In genomic region chr12:56153291-56154065, GRCh38 we compare ENCODE assay signal across 1 cellular context.
TF ChIP-seq lines count a peak whose summit lies in the region.

No MANE protein-coding gene starts in this region.

TF ChIP-seq in HEK293, 187 proteins besides CTCF, POLR2A, EP300 and RAD21 (continued from another document):
- no peak for TF ChIP-seq ZNF704 (tag by site-specific recombination; IDR thresholded peaks at IDR 0.05)
- TF ChIP-seq ZNF140 (tag by site-specific recombination; IDR thresholded peaks at IDR 0.05): no peak
